In genomic region chr2:60581461-60582282, GRCh38 we compare ENCODE assay signal across 8 cellular contexts. TPM values are rescaled to one million over a fixed set of nuclear protein-coding genes. Genes with fewer than 3 reads are reported as not detected.
DNase-seq lines count a peak whose midpoint lies in the region; ATAC-seq and TF ChIP-seq lines count a peak whose summit lies in the region.

No MANE protein-coding gene starts in this region.

- WGBS in prostate gland, result 9% methylated on average over 21 of the region's 59 CpGs

- H3K79me2 ChIP-seq in DOHH2 (ENCODE audit: control insufficient read depth, low read length), result no peaks in the 10 kb centered on the region

- peak; percentile 95 for ATAC-seq in GM21526 (IDR thresholded peaks at IDR 0.05; ENCODE audit: low FRiP score, unreplicated experiment)

- H3K4me2 ChIP-seq in DOHH2 (ENCODE audit: low read length), result peak overlapping the region; percentile 93

- peak; percentile 70 for DNase-seq in HuH-7.5 (ENCODE audit: low spot score)
- peak; percentile 60 for DNase-seq in SK-N-DZ (ENCODE audit: low spot score)
- peak; percentile 42 for DNase-seq in activated naive CD8-positive, alpha-beta T cell treated with anti-CD3 and anti-CD28 coated beads, Interleukin-2, amount 50 U/mL, for 16 hours (ENCODE audit: low read depth, low spot score)
- peak; percentile 66 for DNase-seq in left ventricle myocardium inferior
- peak; percentile 63 for DNase-seq in prostate gland (ENCODE audit: low spot score)
- DNase-seq in vagina (ENCODE audit: extremely low spot score in 2 of 2), result no peak

- H3K4me3 ChIP-seq in DOHH2 (ENCODE audit: low read length) (peak overlapping the region; percentile 73), left ventricle myocardium inferior (peak overlapping the region; percentile 62), prostate gland (peak overlapping the region; percentile 22 to 30), vagina (peak overlapping the region; percentile 36 to 37)

- peak; percentile 94 for TF ChIP-seq CTCF in DOHH2 (IDR thresholded peaks at IDR 0.05; ENCODE audit: low read depth, low read length, poor library complexity, severe bottlenecking)
- TF ChIP-seq CTCF in left ventricle myocardium inferior (IDR thresholded peaks at IDR 0.05; ENCODE audit: borderline replicate concordance), result peak; percentile 97
- TF ChIP-seq CTCF in prostate gland (IDR thresholded peaks at IDR 0.05), result peak; percentile 73 to 95 (median 86)
- TF ChIP-seq CTCF in vagina (IDR thresholded peaks at IDR 0.05), result peak; percentile 33 to 72 (median 64)

- H4K20me1 ChIP-seq in DOHH2 (ENCODE audit: control insufficient read depth, insufficient read depth, low read depth, low read length), result no peaks in the 10 kb centered on the region

- no peaks in the 10 kb centered on the region for H3K36me3 ChIP-seq in DOHH2 (ENCODE audit: control insufficient read depth, low read length)
- no peaks in the 10 kb centered on the region for H3K36me3 ChIP-seq in left ventricle myocardium inferior
- no peaks in the 10 kb centered on the region for H3K36me3 ChIP-seq in prostate gland
- H3K36me3 ChIP-seq in vagina, result no peaks in the 10 kb centered on the region

- H3K9me3 ChIP-seq in DOHH2 (ENCODE audit: control insufficient read depth, insufficient read depth, low read length) (no peaks in the 10 kb centered on the region), left ventricle myocardium inferior (replicated peaks) (no peaks in the 10 kb centered on the region), prostate gland (no peaks in the 10 kb centered on the region), vagina (no peaks in the 10 kb centered on the region)

- H3K9me2 ChIP-seq in DOHH2 (replicated peaks; ENCODE audit: control insufficient read depth, low read length), result no peaks in the 10 kb centered on the region

- no peak overlapping the region for H3K27ac ChIP-seq in DOHH2 (ENCODE audit: low read depth, low read length)
- H3K27ac ChIP-seq in left ventricle myocardium inferior (replicated peaks), result no peak overlapping the region
- H3K27ac ChIP-seq in prostate gland, result no peak overlapping the region
- H3K27ac ChIP-seq in vagina, result no peak overlapping the region

- no peaks in the 10 kb centered on the region for H3F3A ChIP-seq in DOHH2 (ENCODE audit: control insufficient read depth, insufficient read depth)

- TF ChIP-seq POLR2A in prostate gland (IDR thresholded peaks at IDR 0.05) (no peak), vagina (IDR thresholded peaks at IDR 0.05) (no peak)

- H3K27me3 ChIP-seq in DOHH2 (ENCODE audit: control insufficient read depth, low read length) (peaks cover 16% of the 10 kb centered on the region), left ventricle myocardium inferior (ENCODE audit: low read depth) (peaks cover 81% of the 10 kb centered on the region), prostate gland (replicated peaks; ENCODE audit: insufficient read depth) (no peaks in the 10 kb centered on the region), vagina (no peaks in the 10 kb centered on the region)

- H3K4me1 ChIP-seq in DOHH2 (ENCODE audit: control insufficient read depth, low read length), result peaks cover 10% of the 10 kb centered on the region
- peaks cover 9% of the 10 kb centered on the region for H3K4me1 ChIP-seq in left ventricle myocardium inferior
- H3K4me1 ChIP-seq in prostate gland (replicated peaks), result no peaks in the 10 kb centered on the region
- H3K4me1 ChIP-seq in vagina, result peaks cover 9% of the 10 kb centered on the region

- intact Hi-C loops in left ventricle myocardium inferior (cut with micrococcal nuclease) (no loop called here), prostate gland (cut with DNase I) (loop anchor here (10.0 kb wide), 1 partner anchor 1277 kb away; no protein-coding TSS in a partner anchor), vagina (cut with DNase I) (no loop called here)

RNA-seq across cellular contexts. Expression of gene BCL11A, which starts 28.2 kb away (rescaled TPM):
- polyA plus RNA-seq in SK-N-DZ (2014; cell fraction: cytosol; rRNA removed), result 12.0 and 17.2 TPM in 2 replicates
- polyA plus RNA-seq in SK-N-DZ (2014; cell fraction: nucleus; rRNA removed), result 20.7 and 24.1 TPM in 2 replicates
- total RNA-seq in left ventricle myocardium inferior (27.1 TPM), prostate gland (10 to 100 TPM; 14.6 to 22.2 TPM), vagina (48.4 TPM)

Comparison
In these comparisons a context has a peak if more than half of its experiments do, and no peak if none do; other contexts are left out.
1. DNase-seq: peak in HuH-7.5 (single experiment), SK-N-DZ (single experiment), activated naive CD8-positive, alpha-beta T cell treated with anti-CD3 and anti-CD28 coated beads, Interleukin-2, amount 50 U/mL, for 16 hours (single experiment), left ventricle myocardium inferior (single experiment) and prostate gland (single experiment); none in vagina (0 of 2).
2. Peak in every context shown above with its lines, with median percentiles within 50 percentile points of each other: H3K4me3 ChIP-seq and CTCF ChIP-seq.